10 cellular contexts compared by ENCODE assay signal in genomic region chr19:33804021-33804799, GRCh38. TPM values are rescaled to one million over a fixed set of nuclear protein-coding genes. Genes with fewer than 3 reads are reported as not detected.
DNase-seq lines count a peak whose midpoint lies in the region; ATAC-seq, FAIRE-seq and TF ChIP-seq lines count a peak whose summit lies in the region.
"Had no signal": no experiment of that assay in that cellular context is flagged by ENCODE, and none has a peak within 500 bp of the region (broad histone marks: within the 10 kb centered on the region; RNA-seq: fewer than 3 reads in every experiment).

No MANE protein-coding gene starts in this region.

- no peak for FAIRE-seq in kidney (lab: Jason Lieb, UNC)
- FAIRE-seq: GM18507 had no signal

- DNase-seq in HT-29 (ENCODE audit: low spot score) (peak; percentile 99), coronary artery (ENCODE audit: low spot score) (peak; percentile 89), kidney (peak; percentile 79), substantia nigra (lab: John Stamatoyannopoulos, UW) (peak in 25 of 49 donors; percentile 9 to 78 (median 32)), islet precursor cell (no peak), H7 (no peak)
- DNase-seq: COR-L47 had no signal

- H3K4me3 ChIP-seq in coronary artery (no peak overlapping the region), kidney (ENCODE audit: low read length in 2 of 2) (no peak overlapping the region), H7 (ENCODE audit: insufficient read depth, low read depth, low read length) (no peak overlapping the region)

- H3K27ac ChIP-seq in coronary artery (peak overlapping the region; percentile 50 to 84), kidney (ENCODE audit: low read depth in 2 of 2, low read length in 2 of 2) (peak overlapping the region in 1 of 2 donors; percentile 32), substantia nigra (ENCODE audit: low read depth, low read length, poor library complexity, severe bottlenecking) (no peak overlapping the region)

- H3K9me3 ChIP-seq in kidney (ENCODE audit: control insufficient read depth in 1 of 2, low read length in 2 of 2), result no peaks in the 10 kb centered on the region

- H3K36me3 ChIP-seq in kidney (ENCODE audit: control insufficient read depth in 1 of 2, insufficient read depth in 2 of 2, low read length in 2 of 2) (peaks cover 0 to 6% of the 10 kb centered on the region in 2 donors), H7 (replicated peaks; ENCODE audit: control insufficient read depth, insufficient read depth, low read length) (peaks cover 13% of the 10 kb centered on the region)

- intact Hi-C loops in kidney (cut with DNase I), result no loop called here

- no peak for TF ChIP-seq CTCF in coronary artery (IDR thresholded peaks at IDR 0.05)
- TF ChIP-seq CTCF in kidney (IDR thresholded peaks at IDR 0.05; ENCODE audit: borderline replicate concordance, extremely low read depth, insufficient read depth), result no peak

- ATAC-seq in HG02981 (IDR thresholded peaks at IDR 0.05; ENCODE audit: unreplicated experiment) (no peak), HG02588 (IDR thresholded peaks at IDR 0.05; ENCODE audit: unreplicated experiment) (no peak)

- H3K9ac ChIP-seq in kidney (ENCODE audit: low read length in 2 of 2), result no peak overlapping the region

- H3K27me3 ChIP-seq in H7 (ENCODE audit: control insufficient read depth, insufficient read depth, low read length), result no peaks in the 10 kb centered on the region

- peaks cover 4 to 9% of the 10 kb centered on the region in 2 donors for H3K4me1 ChIP-seq in kidney (ENCODE audit: control insufficient read depth in 1 of 2, insufficient read depth in 1 of 2, low read depth in 1 of 2, low read length in 2 of 2)

RNA-seq across cellular contexts. Expression of gene KCTD15, which starts 7.5 kb away (rescaled TPM):
- 25.4 and 28.1 TPM in 2 replicates for total RNA-seq in HT-29 (2014; rRNA removed; shearing (Covaris generic))
- 22.0 TPM for total RNA-seq in kidney
- 10.5 TPM for polyA plus RNA-seq in kidney (ENCODE audit: insufficient read depth, low read depth, low replicate concordance)
- total RNA-seq in H7 (2014; rRNA removed; shearing (Covaris generic)), result 44.9 and 47.4 TPM in 2 replicates

Comparison
In these comparisons a context has a peak if more than half of its experiments do, and no peak if none do; other contexts are left out.
1. DNase-seq: peak in HT-29 (single experiment), coronary artery (single experiment), kidney (single experiment) and substantia nigra (25 of 49); none in islet precursor cell (single experiment) and H7 (single experiment).